8 cellular contexts compared by ENCODE assay signal in genomic region chr2:118882693-118883336, GRCh38.
DNase-seq lines count a peak whose midpoint lies in the region; ATAC-seq and TF ChIP-seq lines count a peak whose summit lies in the region.

No MANE protein-coding gene starts in this region.

- H3K9me3 Mint-ChIP-seq in T-helper 2 cell treated with Interferon-gamma antibody and Interleukin-4, amounts not matched to agents 5 μg/mL and 100 μg/mL, for 36 hours: no peaks in the 10 kb centered on the region

- in situ Hi-C loops in astrocyte of the cerebellum (cut with HindIII; ENCODE audit: low sequenced_read_pairs): no loop called here

- ATAC-seq in HG02759 (IDR thresholded peaks at IDR 0.05; ENCODE audit: unreplicated experiment): peak; percentile 89

- TF ChIP-seq CTCF in GM12874 (IDR thresholded peaks at IDR 0.05; ENCODE audit: insufficient read depth, low read depth, low read length): peak; percentile 96
- TF ChIP-seq CTCF in astrocyte of the cerebellum (IDR thresholded peaks at IDR 0.05; ENCODE audit: low read depth, low read length, missing control alignments): peak; percentile 92

- no peak overlapping the region for H3K4me3 ChIP-seq in astrocyte of the cerebellum (ENCODE audit: low read depth, low read length)
- 0 out of 2 replicates have a peak overlapping the region, but pooled peaks have one; percentile 30 for H3K4me3 ChIP-seq in iPS-18c (ENCODE audit: insufficient read depth, low read depth, low read length)

- peak overlapping the region; percentile 79 for H3K4me3 Mint-ChIP-seq in T-helper 2 cell treated with Interferon-gamma antibody and Interleukin-4, amounts not matched to agents 5 μg/mL and 100 μg/mL, for 36 hours

- DNase-seq in NCI-H146 (lab: John Stamatoyannopoulos, UW) (peak; percentile 25), astrocyte of the cerebellum (ENCODE audit: low read depth) (peak; percentile 8), amniotic stem cell (lab: John Stamatoyannopoulos, UW) (no peak)
- DNase-seq in T-helper 2 cell treated with Interferon-gamma antibody and Interleukin-4, amounts not matched to agents 5 μg/mL and 100 μg/mL, for 36 hours (ENCODE audit: low spot score): peak; percentile 32
- DNase-seq in stimulated activated CD4-positive, alpha-beta T cell treated with anti-CD3 and anti-CD28 coated beads, Interleukin-12 subunit alpha, Interleukin-12 subunit beta, amount 100 ng/mL, for 24 hours (ENCODE audit: low read depth in 2 of 2): peak; percentile 26 to 51

- H3K27ac Mint-ChIP-seq in T-helper 2 cell treated with Interferon-gamma antibody and Interleukin-4, amounts not matched to agents 5 μg/mL and 100 μg/mL, for 36 hours: no peak overlapping the region

- H3K9me3 ChIP-seq in iPS-18c (ENCODE audit: control insufficient read depth, insufficient read depth, low read length): no peaks in the 10 kb centered on the region

- peaks cover 3% of the 10 kb centered on the region for H3K4me1 Mint-ChIP-seq in T-helper 2 cell treated with Interferon-gamma antibody and Interleukin-4, amounts not matched to agents 5 μg/mL and 100 μg/mL, for 36 hours (ENCODE audit: low read depth)

- H3K27me3 Mint-ChIP-seq in T-helper 2 cell treated with Interferon-gamma antibody and Interleukin-4, amounts not matched to agents 5 μg/mL and 100 μg/mL, for 36 hours (ENCODE audit: low read depth): no peaks in the 10 kb centered on the region

- no peaks in the 10 kb centered on the region for H3K36me3 Mint-ChIP-seq in T-helper 2 cell treated with Interferon-gamma antibody and Interleukin-4, amounts not matched to agents 5 μg/mL and 100 μg/mL, for 36 hours (ENCODE audit: low read depth)
